In genomic region chr6:87756858-87757257, GRCh38 we compare ENCODE assay signal across 9 cellular contexts. TPM values are rescaled to one million over a fixed set of nuclear protein-coding genes. Genes with fewer than 3 reads are reported as not detected.
DNase-seq lines count a peak whose midpoint lies in the region; FAIRE-seq and TF ChIP-seq lines count a peak whose summit lies in the region.
"Had no signal": no experiment of that assay in that cellular context is flagged by ENCODE, and none has a peak within 500 bp of the region (broad histone marks: within the 10 kb centered on the region; RNA-seq: fewer than 3 reads in every experiment).

No MANE protein-coding gene starts in this region.

- no peak for TF ChIP-seq POLR2A in H54 (IDR thresholded peaks at IDR 0.05; ENCODE audit: low read depth, low read length)
- TF ChIP-seq POLR2A in ovary (IDR thresholded peaks at IDR 0.05) = no peak

- no peak overlapping the region for H2BK5ac ChIP-seq in mesenchymal stem cell (ENCODE audit: low read depth, low read length, poor library complexity, severe bottlenecking)

- no peak for TF ChIP-seq CTCF in ovary (IDR thresholded peaks at IDR 0.05)

- H3K27ac ChIP-seq in mesenchymal stem cell (ENCODE audit: low read length, poor library complexity, severe bottlenecking) (no peak overlapping the region), ovary (no peak overlapping the region)
- H3K27ac ChIP-seq: body of pancreas had no signal

- H3K9me3 ChIP-seq in mesenchymal stem cell (ENCODE audit: control insufficient read depth, low read length) (no peaks in the 10 kb centered on the region), ovary (no peaks in the 10 kb centered on the region)
- H3K9me3 ChIP-seq: body of pancreas had no signal

- intact Hi-C loops in ovary (cut with DNase I) = no loop called here

- H3K27me3 ChIP-seq in mesenchymal stem cell (ENCODE audit: control insufficient read depth in 1 of 2, insufficient read depth in 1 of 2, low read length in 2 of 2) (no peaks in the 10 kb centered on the region), ovary (no peaks in the 10 kb centered on the region)
- H3K27me3 ChIP-seq: body of pancreas had no signal

- TF ChIP-seq EP300 in ovary (IDR thresholded peaks at IDR 0.05) = no peak

- H4K91ac ChIP-seq in mesenchymal stem cell (ENCODE audit: low read length) = no peak overlapping the region

- H3K4me2 ChIP-seq in mesenchymal stem cell (ENCODE audit: low read length, poor library complexity, severe bottlenecking) = no peak overlapping the region

- peak; percentile 83 for FAIRE-seq in H54 (lab: Jason Lieb, UNC)

- no peak overlapping the region for H2AFZ ChIP-seq in mesenchymal stem cell (ENCODE audit: low read depth, low read length)

- no peak overlapping the region for H2BK15ac ChIP-seq in mesenchymal stem cell (ENCODE audit: low read depth, poor library complexity, severe bottlenecking)

- H3K4me3 ChIP-seq in mesenchymal stem cell (ENCODE audit: insufficient read depth in 1 of 2, low read depth in 1 of 2, low read length in 2 of 2) (no peak overlapping the region), ovary (no peak overlapping the region)
- H3K4me3 ChIP-seq: body of pancreas had no signal

- H3K36me3 ChIP-seq in mesenchymal stem cell (ENCODE audit: control insufficient read depth in 1 of 2, insufficient read depth in 2 of 2, low read depth in 1 of 2, low read length in 2 of 2) = no peaks in the 10 kb centered on the region
- no peaks in the 10 kb centered on the region for H3K36me3 ChIP-seq in ovary

- 83% methylated on average over 2 of the region's 2 CpGs for WGBS in mesenchymal stem cell
- 7 to 20% (median 10%) methylated on average over 2 of the region's 2 CpGs for WGBS in ovary, 3 donors

- no peak overlapping the region for H3K18ac ChIP-seq in mesenchymal stem cell (ENCODE audit: low read depth in 1 of 2, low read length in 2 of 2)

- peak overlapping the region; percentile 54 for H3K9ac ChIP-seq in mesenchymal stem cell (ENCODE audit: low read length)

- no peak overlapping the region for H2BK12ac ChIP-seq in mesenchymal stem cell (ENCODE audit: low read length in 2 of 2)

- peak; percentile 4 to 40 for DNase-seq in activated CD8-positive, alpha-beta memory T cell treated with anti-CD3 and anti-CD28 coated beads for 4 hours (ENCODE audit: low read depth in 2 of 2)
- no peak for DNase-seq in activated CD8-positive, alpha-beta memory T cell treated with anti-CD3 and anti-CD28 coated beads, Interleukin-2, amount 50 U/mL, for 4 hours
- DNase-seq in H54 (ENCODE audit: insufficient read length, low spot score) = peak; percentile 49
- peak; percentile 70 for DNase-seq in LHCN-M2 (ENCODE audit: low read depth)
- DNase-seq in activated T-cell treated with anti-CD3 and anti-CD28 coated beads, Interleukin-2, amount 50 U/mL, for 48 hours = peak; percentile 58 to 63
- peak; percentile 46 for DNase-seq in mesenchymal stem cell
- DNase-seq in ovary = no peak
- DNase-seq in superior temporal gyrus (ENCODE audit: extremely low spot score) = no peak

- no peak overlapping the region for H2BK120ac ChIP-seq in mesenchymal stem cell (ENCODE audit: low read depth, low read length)

- no peaks in the 10 kb centered on the region for H3K4me1 ChIP-seq in mesenchymal stem cell (ENCODE audit: control insufficient read depth, insufficient read depth, low read depth, low read length)
- H3K4me1 ChIP-seq in ovary (ENCODE audit: insufficient read depth) = no peaks in the 10 kb centered on the region
- H3K4me1 ChIP-seq: body of pancreas had no signal

- no peak overlapping the region for H3K23ac ChIP-seq in mesenchymal stem cell (ENCODE audit: low read length in 2 of 2)

- no peak overlapping the region for H4K8ac ChIP-seq in mesenchymal stem cell (ENCODE audit: low read length)

- H3K79me1 ChIP-seq in mesenchymal stem cell (replicated peaks; ENCODE audit: low read length, poor library complexity, severe bottlenecking) = no peaks in the 10 kb centered on the region

- no peak overlapping the region for H2AK5ac ChIP-seq in mesenchymal stem cell (ENCODE audit: low read length, severe bottlenecking)

- H3K14ac ChIP-seq in mesenchymal stem cell (ENCODE audit: low read length in 2 of 2) = no peak overlapping the region

- no peak overlapping the region for H3K4ac ChIP-seq in mesenchymal stem cell (ENCODE audit: low read depth in 1 of 2, low read length in 2 of 2)

RNA-seq across cellular contexts. Expression of gene AKIRIN2, which starts 54.8 kb away (rescaled TPM):
- 15.3 and 19.1 TPM in 2 replicates for total RNA-seq in LHCN-M2 (2014; rRNA removed)
- polyA plus RNA-seq in LHCN-M2 (2012) = 41.1 TPM
- polyA plus RNA-seq in mesenchymal stem cell (2013, experiment 1 of 2) = 42.4 TPM
- 43.1 TPM for polyA plus RNA-seq in mesenchymal stem cell (2013, experiment 2 of 2)
- total RNA-seq in ovary = 10 to 100 TPM; 24.3 to 47.3 (median 43.3) TPM
- polyA plus RNA-seq in ovary = 10 to 100 TPM; 34.0 to 53.6 TPM

Comparison
In these comparisons a context has a peak if more than half of its experiments do, and no peak if none do; other contexts are left out.
1. DNase-seq: peak in activated CD8-positive, alpha-beta memory T cell treated with anti-CD3 and anti-CD28 coated beads for 4 hours (2 of 2), H54 (single experiment), LHCN-M2 (single experiment), activated T-cell treated with anti-CD3 and anti-CD28 coated beads, Interleukin-2, amount 50 U/mL, for 48 hours (2 of 2) and mesenchymal stem cell (single experiment); none in activated CD8-positive, alpha-beta memory T cell treated with anti-CD3 and anti-CD28 coated beads, Interleukin-2, amount 50 U/mL, for 4 hours (single experiment), ovary (0 of 5) and superior temporal gyrus (single experiment).